ENCODE assay signal across 1 cellular context in the genomic region with DNA sequence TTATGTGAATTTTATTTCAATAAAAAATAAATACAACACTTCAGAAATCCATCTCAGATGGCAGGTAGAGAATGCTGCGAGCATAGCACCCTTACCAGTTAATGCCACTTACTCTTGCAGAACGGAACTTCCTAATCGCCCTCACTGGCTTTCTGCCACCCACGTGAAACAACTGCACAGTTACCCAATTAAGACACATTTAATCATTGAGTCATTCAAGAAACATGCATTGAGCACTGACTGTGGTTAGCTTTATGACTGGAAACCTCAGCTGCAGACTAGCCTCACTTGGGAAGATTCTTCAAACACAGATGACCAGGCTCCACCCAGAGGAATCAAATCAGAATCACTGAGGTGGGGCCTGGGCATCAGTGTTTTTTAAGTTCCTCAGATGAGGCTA.
A peak's percentile ranks its signal among the peaks of the same experiment; 100 is the strongest.
TF ChIP-seq lines count a peak whose summit lies in the region.

No MANE protein-coding gene starts in this region.

TF ChIP-seq in GM12878, 131 proteins besides CTCF, POLR2A, EP300 and RAD21 (continues in another document):
- TF ChIP-seq STAT3 (IDR thresholded peaks at IDR 0.05; ENCODE audit: low read depth, low read length) (no peak), CHD2 (IDR thresholded peaks at IDR 0.05; ENCODE audit: borderline replicate concordance, low read depth, low read length) (no peak), CBX3 (IDR thresholded peaks at IDR 0.05; ENCODE audit: borderline replicate concordance, low read depth) (no peak), TCF7 (IDR thresholded peaks at IDR 0.05; ENCODE audit: borderline replicate concordance) (no peak), TAF1 (IDR thresholded peaks at IDR 0.05; ENCODE audit: borderline replicate concordance, low read depth, low read length) (no peak), IKZF1 (conservative IDR thresholded peaks at IDR 0.05) (peak; percentile 62), PML (IDR thresholded peaks at IDR 0.05; ENCODE audit: low read length) (no peak), HCFC1 (IDR thresholded peaks at IDR 0.05; ENCODE audit: low read length) (no peak), CBFB (IDR thresholded peaks at IDR 0.05; ENCODE audit: low read depth) (no peak), FOS (IDR thresholded peaks at IDR 0.05; ENCODE audit: borderline replicate concordance, extremely low read depth, insufficient read length) (no peak), TARDBP (IDR thresholded peaks at IDR 0.05; ENCODE audit: borderline replicate concordance) (no peak), SRF (IDR thresholded peaks at IDR 0.05; ENCODE audit: low read depth in 2 of 2, low read length in 2 of 2) (no peak), MEF2A (IDR thresholded peaks at IDR 0.05; ENCODE audit: insufficient read depth, low read depth, low read length) (peak; percentile 19; the same call in 1 of the 2 replicates), NFYA (IDR thresholded peaks at IDR 0.05; ENCODE audit: borderline replicate concordance, low read depth, low read length) (no peak), SREBF2 (IDR thresholded peaks at IDR 0.05; ENCODE audit: low read length) (no peak), SIX5 (IDR thresholded peaks at IDR 0.05; ENCODE audit: low read depth, low read length, severe bottlenecking) (no peak), TCF12 (IDR thresholded peaks at IDR 0.05; ENCODE audit: low read depth, low read length) (no peak), LARP7 (IDR thresholded peaks at IDR 0.05) (no peak), ATF7 (IDR thresholded peaks at IDR 0.05; ENCODE audit: low read depth) (no peak; the same call in 1 of the 2 replicates), POLR2AphosphoS5 (IDR thresholded peaks at IDR 0.05; ENCODE audit: low read length) (no peak), CREB1 (IDR thresholded peaks at IDR 0.05; ENCODE audit: low read depth) (no peak), NR2F1 (conservative IDR thresholded peaks at IDR 0.05) (peak; percentile 47; the same call in 1 of the 2 replicates), NR2C2 (IDR thresholded peaks at IDR 0.05; ENCODE audit: borderline replicate concordance, control insufficient read depth, insufficient read length, low read depth) (no peak), NFXL1 (IDR thresholded peaks at IDR 0.05; ENCODE audit: borderline replicate concordance) (no peak), FOXK2 (IDR thresholded peaks at IDR 0.05) (no peak), RAD51 (IDR thresholded peaks at IDR 0.05) (no peak), SIN3A (IDR thresholded peaks at IDR 0.05; ENCODE audit: low read depth, low read length) (no peak), ETV6 (conservative IDR thresholded peaks at IDR 0.05 in 1 of 2, IDR thresholded peaks at IDR 0.05 in 1 of 2; ENCODE audit: borderline replicate concordance in 1 of 2, low read depth in 1 of 2) (no peak), SMARCA5 (IDR thresholded peaks at IDR 0.05) (no peak), SMAD5 (IDR thresholded peaks at IDR 0.05; ENCODE audit: low read depth) (no peak), KAT2A (conservative IDR thresholded peaks at IDR 0.05; ENCODE audit: control insufficient read depth, low read depth, low read length) (no peak), SUPT20H (IDR thresholded peaks at IDR 0.05; ENCODE audit: borderline replicate concordance, control insufficient read depth, low read depth, low read length) (no peak), CHD4 (IDR thresholded peaks at IDR 0.05) (no peak), CBX5 (IDR thresholded peaks at IDR 0.05; ENCODE audit: low read depth) (no peak), FOXM1 (IDR thresholded peaks at IDR 0.05; ENCODE audit: low read depth, low read length) (no peak), MEF2B (IDR thresholded peaks at IDR 0.05; ENCODE audit: partially characterized antibody, poor library complexity, severe bottlenecking) (peak; percentile 53), RCOR1 (conservative IDR thresholded peaks at IDR 0.05; ENCODE audit: low read depth, low read length) (no peak), IKZF2 (IDR thresholded peaks at IDR 0.05) (peak; percentile 51 to 81)
- TF ChIP-seq, protein P1, sequence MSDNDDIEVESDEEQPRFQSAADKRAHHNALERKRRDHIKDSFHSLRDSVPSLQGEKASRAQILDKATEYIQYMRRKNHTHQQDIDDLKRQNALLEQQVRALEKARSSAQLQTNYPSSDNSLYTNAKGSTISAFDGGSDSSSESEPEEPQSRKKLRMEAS (IDR thresholded peaks at IDR 0.05; ENCODE audit: low read depth, low read length) = no peak
- TF ChIP-seq, protein P2, sequence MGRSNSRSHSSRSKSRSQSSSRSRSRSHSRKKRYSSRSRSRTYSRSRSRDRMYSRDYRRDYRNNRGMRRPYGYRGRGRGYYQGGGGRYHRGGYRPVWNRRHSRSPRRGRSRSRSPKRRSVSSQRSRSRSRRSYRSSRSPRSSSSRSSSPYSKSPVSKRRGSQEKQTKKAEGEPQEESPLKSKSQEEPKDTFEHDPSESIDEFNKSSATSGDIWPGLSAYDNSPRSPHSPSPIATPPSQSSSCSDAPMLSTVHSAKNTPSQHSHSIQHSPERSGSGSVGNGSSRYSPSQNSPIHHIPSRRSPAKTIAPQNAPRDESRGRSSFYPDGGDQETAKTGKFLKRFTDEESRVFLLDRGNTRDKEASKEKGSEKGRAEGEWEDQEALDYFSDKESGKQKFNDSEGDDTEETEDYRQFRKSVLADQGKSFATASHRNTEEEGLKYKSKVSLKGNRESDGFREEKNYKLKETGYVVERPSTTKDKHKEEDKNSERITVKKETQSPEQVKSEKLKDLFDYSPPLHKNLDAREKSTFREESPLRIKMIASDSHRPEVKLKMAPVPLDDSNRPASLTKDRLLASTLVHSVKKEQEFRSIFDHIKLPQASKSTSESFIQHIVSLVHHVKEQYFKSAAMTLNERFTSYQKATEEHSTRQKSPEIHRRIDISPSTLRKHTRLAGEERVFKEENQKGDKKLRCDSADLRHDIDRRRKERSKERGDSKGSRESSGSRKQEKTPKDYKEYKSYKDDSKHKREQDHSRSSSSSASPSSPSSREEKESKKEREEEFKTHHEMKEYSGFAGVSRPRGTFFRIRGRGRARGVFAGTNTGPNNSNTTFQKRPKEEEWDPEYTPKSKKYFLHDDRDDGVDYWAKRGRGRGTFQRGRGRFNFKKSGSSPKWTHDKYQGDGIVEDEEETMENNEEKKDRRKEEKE (IDR thresholded peaks at IDR 0.05) = no peak
- TF ChIP-seq, protein P3, sequence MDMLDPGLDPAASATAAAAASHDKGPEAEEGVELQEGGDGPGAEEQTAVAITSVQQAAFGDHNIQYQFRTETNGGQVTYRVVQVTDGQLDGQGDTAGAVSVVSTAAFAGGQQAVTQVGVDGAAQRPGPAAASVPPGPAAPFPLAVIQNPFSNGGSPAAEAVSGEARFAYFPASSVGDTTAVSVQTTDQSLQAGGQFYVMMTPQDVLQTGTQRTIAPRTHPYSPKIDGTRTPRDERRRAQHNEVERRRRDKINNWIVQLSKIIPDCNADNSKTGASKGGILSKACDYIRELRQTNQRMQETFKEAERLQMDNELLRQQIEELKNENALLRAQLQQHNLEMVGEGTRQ (IDR thresholded peaks at IDR 0.05; ENCODE audit: borderline replicate concordance, low read depth, low read length) = no peak
- TF ChIP-seq, protein P4, sequence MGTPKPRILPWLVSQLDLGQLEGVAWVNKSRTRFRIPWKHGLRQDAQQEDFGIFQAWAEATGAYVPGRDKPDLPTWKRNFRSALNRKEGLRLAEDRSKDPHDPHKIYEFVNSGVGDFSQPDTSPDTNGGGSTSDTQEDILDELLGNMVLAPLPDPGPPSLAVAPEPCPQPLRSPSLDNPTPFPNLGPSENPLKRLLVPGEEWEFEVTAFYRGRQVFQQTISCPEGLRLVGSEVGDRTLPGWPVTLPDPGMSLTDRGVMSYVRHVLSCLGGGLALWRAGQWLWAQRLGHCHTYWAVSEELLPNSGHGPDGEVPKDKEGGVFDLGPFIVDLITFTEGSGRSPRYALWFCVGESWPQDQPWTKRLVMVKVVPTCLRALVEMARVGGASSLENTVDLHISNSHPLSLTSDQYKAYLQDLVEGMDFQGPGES (IDR thresholded peaks at IDR 0.05) = no peak
- TF ChIP-seq, protein P5, sequence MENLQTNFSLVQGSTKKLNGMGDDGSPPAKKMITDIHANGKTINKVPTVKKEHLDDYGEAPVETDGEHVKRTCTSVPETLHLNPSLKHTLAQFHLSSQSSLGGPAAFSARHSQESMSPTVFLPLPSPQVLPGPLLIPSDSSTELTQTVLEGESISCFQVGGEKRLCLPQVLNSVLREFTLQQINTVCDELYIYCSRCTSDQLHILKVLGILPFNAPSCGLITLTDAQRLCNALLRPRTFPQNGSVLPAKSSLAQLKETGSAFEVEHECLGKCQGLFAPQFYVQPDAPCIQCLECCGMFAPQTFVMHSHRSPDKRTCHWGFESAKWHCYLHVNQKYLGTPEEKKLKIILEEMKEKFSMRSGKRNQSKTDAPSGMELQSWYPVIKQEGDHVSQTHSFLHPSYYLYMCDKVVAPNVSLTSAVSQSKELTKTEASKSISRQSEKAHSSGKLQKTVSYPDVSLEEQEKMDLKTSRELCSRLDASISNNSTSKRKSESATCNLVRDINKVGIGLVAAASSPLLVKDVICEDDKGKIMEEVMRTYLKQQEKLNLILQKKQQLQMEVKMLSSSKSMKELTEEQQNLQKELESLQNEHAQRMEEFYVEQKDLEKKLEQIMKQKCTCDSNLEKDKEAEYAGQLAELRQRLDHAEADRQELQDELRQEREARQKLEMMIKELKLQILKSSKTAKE (IDR thresholded peaks at IDR 0.05; ENCODE audit: low read depth, poor library complexity, severe bottlenecking) = peak; percentile 33
- TF ChIP-seq, protein P6, sequence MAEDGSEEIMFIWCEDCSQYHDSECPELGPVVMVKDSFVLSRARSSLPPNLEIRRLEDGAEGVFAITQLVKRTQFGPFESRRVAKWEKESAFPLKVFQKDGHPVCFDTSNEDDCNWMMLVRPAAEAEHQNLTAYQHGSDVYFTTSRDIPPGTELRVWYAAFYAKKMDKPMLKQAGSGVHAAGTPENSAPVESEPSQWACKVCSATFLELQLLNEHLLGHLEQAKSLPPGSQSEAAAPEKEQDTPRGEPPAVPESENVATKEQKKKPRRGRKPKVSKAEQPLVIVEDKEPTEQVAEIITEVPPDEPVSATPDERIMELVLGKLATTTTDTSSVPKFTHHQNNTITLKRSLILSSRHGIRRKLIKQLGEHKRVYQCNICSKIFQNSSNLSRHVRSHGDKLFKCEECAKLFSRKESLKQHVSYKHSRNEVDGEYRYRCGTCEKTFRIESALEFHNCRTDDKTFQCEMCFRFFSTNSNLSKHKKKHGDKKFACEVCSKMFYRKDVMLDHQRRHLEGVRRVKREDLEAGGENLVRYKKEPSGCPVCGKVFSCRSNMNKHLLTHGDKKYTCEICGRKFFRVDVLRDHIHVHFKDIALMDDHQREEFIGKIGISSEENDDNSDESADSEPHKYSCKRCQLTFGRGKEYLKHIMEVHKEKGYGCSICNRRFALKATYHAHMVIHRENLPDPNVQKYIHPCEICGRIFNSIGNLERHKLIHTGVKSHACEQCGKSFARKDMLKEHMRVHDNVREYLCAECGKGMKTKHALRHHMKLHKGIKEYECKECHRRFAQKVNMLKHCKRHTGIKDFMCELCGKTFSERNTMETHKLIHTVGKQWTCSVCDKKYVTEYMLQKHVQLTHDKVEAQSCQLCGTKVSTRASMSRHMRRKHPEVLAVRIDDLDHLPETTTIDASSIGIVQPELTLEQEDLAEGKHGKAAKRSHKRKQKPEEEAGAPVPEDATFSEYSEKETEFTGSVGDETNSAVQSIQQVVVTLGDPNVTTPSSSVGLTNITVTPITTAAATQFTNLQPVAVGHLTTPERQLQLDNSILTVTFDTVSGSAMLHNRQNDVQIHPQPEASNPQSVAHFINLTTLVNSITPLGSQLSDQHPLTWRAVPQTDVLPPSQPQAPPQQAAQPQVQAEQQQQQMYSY (CRISPR knock-in tag; IDR thresholded peaks at IDR 0.05) = no peak
- TF ChIP-seq, protein P7, sequence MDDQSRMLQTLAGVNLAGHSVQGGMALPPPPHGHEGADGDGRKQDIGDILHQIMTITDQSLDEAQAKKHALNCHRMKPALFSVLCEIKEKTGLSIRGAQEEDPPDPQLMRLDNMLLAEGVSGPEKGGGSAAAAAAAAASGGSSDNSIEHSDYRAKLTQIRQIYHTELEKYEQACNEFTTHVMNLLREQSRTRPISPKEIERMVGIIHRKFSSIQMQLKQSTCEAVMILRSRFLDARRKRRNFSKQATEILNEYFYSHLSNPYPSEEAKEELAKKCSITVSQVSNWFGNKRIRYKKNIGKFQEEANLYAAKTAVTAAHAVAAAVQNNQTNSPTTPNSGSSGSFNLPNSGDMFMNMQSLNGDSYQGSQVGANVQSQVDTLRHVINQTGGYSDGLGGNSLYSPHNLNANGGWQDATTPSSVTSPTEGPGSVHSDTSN (IDR thresholded peaks at IDR 0.05; ENCODE audit: insufficient replicate concordance, low read depth, low read length) = no peak
- TF ChIP-seq, protein P8, sequence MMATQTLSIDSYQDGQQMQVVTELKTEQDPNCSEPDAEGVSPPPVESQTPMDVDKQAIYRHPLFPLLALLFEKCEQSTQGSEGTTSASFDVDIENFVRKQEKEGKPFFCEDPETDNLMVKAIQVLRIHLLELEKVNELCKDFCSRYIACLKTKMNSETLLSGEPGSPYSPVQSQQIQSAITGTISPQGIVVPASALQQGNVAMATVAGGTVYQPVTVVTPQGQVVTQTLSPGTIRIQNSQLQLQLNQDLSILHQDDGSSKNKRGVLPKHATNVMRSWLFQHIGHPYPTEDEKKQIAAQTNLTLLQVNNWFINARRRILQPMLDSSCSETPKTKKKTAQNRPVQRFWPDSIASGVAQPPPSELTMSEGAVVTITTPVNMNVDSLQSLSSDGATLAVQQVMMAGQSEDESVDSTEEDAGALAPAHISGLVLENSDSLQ (IDR thresholded peaks at IDR 0.05) = no peak
- TF ChIP-seq, protein P9, sequence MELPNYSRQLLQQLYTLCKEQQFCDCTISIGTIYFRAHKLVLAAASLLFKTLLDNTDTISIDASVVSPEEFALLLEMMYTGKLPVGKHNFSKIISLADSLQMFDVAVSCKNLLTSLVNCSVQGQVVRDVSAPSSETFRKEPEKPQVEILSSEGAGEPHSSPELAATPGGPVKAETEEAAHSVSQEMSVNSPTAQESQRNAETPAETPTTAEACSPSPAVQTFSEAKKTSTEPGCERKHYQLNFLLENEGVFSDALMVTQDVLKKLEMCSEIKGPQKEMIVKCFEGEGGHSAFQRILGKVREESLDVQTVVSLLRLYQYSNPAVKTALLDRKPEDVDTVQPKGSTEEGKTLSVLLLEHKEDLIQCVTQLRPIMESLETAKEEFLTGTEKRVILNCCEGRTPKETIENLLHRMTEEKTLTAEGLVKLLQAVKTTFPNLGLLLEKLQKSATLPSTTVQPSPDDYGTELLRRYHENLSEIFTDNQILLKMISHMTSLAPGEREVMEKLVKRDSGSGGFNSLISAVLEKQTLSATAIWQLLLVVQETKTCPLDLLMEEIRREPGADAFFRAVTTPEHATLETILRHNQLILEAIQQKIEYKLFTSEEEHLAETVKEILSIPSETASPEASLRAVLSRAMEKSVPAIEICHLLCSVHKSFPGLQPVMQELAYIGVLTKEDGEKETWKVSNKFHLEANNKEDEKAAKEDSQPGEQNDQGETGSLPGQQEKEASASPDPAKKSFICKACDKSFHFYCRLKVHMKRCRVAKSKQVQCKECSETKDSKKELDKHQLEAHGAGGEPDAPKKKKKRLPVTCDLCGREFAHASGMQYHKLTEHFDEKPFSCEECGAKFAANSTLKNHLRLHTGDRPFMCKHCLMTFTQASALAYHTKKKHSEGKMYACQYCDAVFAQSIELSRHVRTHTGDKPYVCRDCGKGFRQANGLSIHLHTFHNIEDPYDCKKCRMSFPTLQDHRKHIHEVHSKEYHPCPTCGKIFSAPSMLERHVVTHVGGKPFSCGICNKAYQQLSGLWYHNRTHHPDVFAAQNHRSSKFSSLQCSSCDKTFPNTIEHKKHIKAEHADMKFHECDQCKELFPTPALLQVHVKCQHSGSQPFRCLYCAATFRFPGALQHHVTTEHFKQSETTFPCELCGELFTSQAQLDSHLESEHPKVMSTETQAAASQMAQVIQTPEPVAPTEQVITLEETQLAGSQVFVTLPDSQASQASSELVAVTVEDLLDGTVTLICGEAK (IDR thresholded peaks at IDR 0.05; ENCODE audit: borderline replicate concordance) = no peak
